In genomic region chr5:56814361-56814962, GRCh38 we compare ENCODE assay signal across 7 cellular contexts. TPM values are rescaled to one million over a fixed set of nuclear protein-coding genes. Genes with fewer than 3 reads are reported as not detected.
DNase-seq lines count a peak whose midpoint lies in the region; ATAC-seq lines count a peak whose summit lies in the region.

No MANE protein-coding gene starts in this region.

- peak; percentile 0 for ATAC-seq in GM21529 (IDR thresholded peaks at IDR 0.05; ENCODE audit: unreplicated experiment)
- no peak for ATAC-seq in HG02884 (IDR thresholded peaks at IDR 0.05; ENCODE audit: unreplicated experiment)

- H3K4me1 ChIP-seq in SJSA1 (replicated peaks) (peaks cover 31% of the 10 kb centered on the region), iPS-15b (ENCODE audit: control insufficient read depth, insufficient read depth, low read length) (peaks cover 17% of the 10 kb centered on the region), skeletal muscle tissue (ENCODE audit: control insufficient read depth in 3 of 3, insufficient read depth in 3 of 3, low read length in 3 of 3) (peaks cover 2 to 17% (median 9%) of the 10 kb centered on the region in 3 donors)

- H3K27me3 ChIP-seq in SJSA1 (replicated peaks) (no peaks in the 10 kb centered on the region), iPS-15b (ENCODE audit: control insufficient read depth, insufficient read depth, low read length) (peaks cover 28% of the 10 kb centered on the region), skeletal muscle tissue (ENCODE audit: control insufficient read depth in 3 of 3, insufficient read depth in 3 of 3, low read length in 3 of 3) (no peaks in the 10 kb centered on the region)

- H3K9me3 ChIP-seq in SJSA1 (replicated peaks) (no peaks in the 10 kb centered on the region; the same call in 1 of the 2 replicates), iPS-15b (ENCODE audit: control insufficient read depth, insufficient read depth, low read length) (no peaks in the 10 kb centered on the region), skeletal muscle tissue (ENCODE audit: control insufficient read depth in 3 of 3, low read length in 3 of 3) (no peaks in the 10 kb centered on the region)

- peak overlapping the region; percentile 9; the same call in 1 of the 2 replicates for H3K27ac ChIP-seq in SJSA1
- peak overlapping the region; percentile 67 for H3K27ac ChIP-seq in skeletal muscle tissue (ENCODE audit: low read depth, low read length)

- H3K36me3 ChIP-seq in SJSA1 (peaks cover 9% of the 10 kb centered on the region), iPS-15b (ENCODE audit: control insufficient read depth, insufficient read depth, low read length) (no peaks in the 10 kb centered on the region), skeletal muscle tissue (ENCODE audit: control insufficient read depth in 3 of 3, insufficient read depth in 3 of 3, low read length in 3 of 3) (no peaks in the 10 kb centered on the region)

- DNase-seq in SJSA1 (ENCODE audit: low read depth in 1 of 2, low spot score in 2 of 2) (peak; percentile 44 to 69), astrocyte of the hippocampus (ENCODE audit: low read depth, low spot score) (peak; percentile 34), pons (ENCODE audit: low spot score) (no peak)

- peak overlapping the region; percentile 18 for H3K9ac ChIP-seq in iPS-15b (ENCODE audit: low read depth, low read length)
- H3K9ac ChIP-seq in skeletal muscle tissue (ENCODE audit: low read depth in 1 of 3, low read length in 3 of 3): peak overlapping the region; percentile 78 to 81 (median 78)

- H3K4me3 ChIP-seq in SJSA1 (peak overlapping the region; percentile 99), iPS-15b (ENCODE audit: low read depth, low read length) (peak overlapping the region; percentile 82), skeletal muscle tissue (ENCODE audit: low read length in 3 of 3) (peak overlapping the region; percentile 78 to 82 (median 79))

RNA-seq across cellular contexts. Expression of gene MAP3K1, which starts 0.9 kb away (rescaled TPM):
- 11.8 and 18.8 TPM in 2 replicates for total RNA-seq in SJSA1 (2014; rRNA removed; shearing (Covaris generic))
- total RNA-seq in skeletal muscle tissue: 29.7 TPM
